13 cellular contexts compared by ENCODE assay signal in the genomic region with DNA sequence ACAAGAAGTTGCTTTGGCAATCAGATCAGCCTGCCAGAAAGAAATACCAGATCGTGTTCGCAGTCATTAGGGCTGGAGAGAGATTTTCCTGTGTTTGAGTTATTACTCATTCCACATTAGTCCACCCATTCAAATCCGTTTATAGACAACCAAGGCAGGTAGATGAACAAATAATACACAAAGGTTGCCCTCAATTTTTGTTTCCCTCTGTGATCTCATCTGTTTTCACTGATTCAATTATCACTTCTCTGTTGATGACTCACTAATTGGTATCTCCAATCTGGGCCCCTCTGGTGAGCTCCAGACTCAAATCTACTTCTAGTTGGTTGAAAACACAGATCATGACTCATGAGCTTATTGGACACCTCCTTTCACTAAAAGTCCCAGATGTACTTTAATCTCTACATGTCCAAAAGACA. TPM values are rescaled to one million over a fixed set of nuclear protein-coding genes. Genes with fewer than 3 reads are reported as not detected.
DNase-seq lines count a peak whose midpoint lies in the region; ATAC-seq, FAIRE-seq and TF ChIP-seq lines count a peak whose summit lies in the region.
"Had no signal": no experiment of that assay in that cellular context is flagged by ENCODE, and none has a peak within 500 bp of the region (broad histone marks: within the 10 kb centered on the region; RNA-seq: fewer than 3 reads in every experiment).

No MANE protein-coding gene starts in this region.

- TF ChIP-seq CTCF in Panc1 (IDR thresholded peaks at IDR 0.05) (no peak), fibroblast of pulmonary artery (IDR thresholded peaks at IDR 0.05; ENCODE audit: low read length, missing control alignments) (no peak), kidney (IDR thresholded peaks at IDR 0.05; ENCODE audit: borderline replicate concordance, extremely low read depth, insufficient read depth) (no peak), Peyer's patch (IDR thresholded peaks at IDR 0.05) (no peak)

- TF ChIP-seq POLR2A in Peyer's patch (IDR thresholded peaks at IDR 0.05), result no peak

- H3K27me3 Mint-ChIP-seq in CD4-positive, alpha-beta memory T cell, result no peaks in the 10 kb centered on the region
- H3K27me3 Mint-ChIP-seq: stimulated activated naive B cell treated with anti-CD40 and anti-IgM and Interleukin-4, amounts not matched to agents 10 μg/mL and 1 μg/mL and 100 μg/mL, for 72 hours had no signal

- ATAC-seq in Panc1, result peak; percentile 53; the same call in 1 of the 2 replicates
- ATAC-seq: stimulated activated naive B cell treated with anti-CD40 and anti-IgM and Interleukin-4, amounts not matched to agents 10 μg/mL and 1 μg/mL and 100 μg/mL, for 72 hours had no signal

- POLR2A ChIA-PET in Panc1 (lab: Charles Lee), result no interaction called here
- POLR2A ChIA-PET in CD4-positive, alpha-beta memory T cell (lab: Charles Lee; ENCODE audit: partially characterized antibody), result no interaction called here

- no peaks in the 10 kb centered on the region for H3K27me3 ChIP-seq in Panc1 (ENCODE audit: control insufficient read depth, insufficient read depth, low read length)
- no peaks in the 10 kb centered on the region for H3K27me3 ChIP-seq in CD4-positive, alpha-beta memory T cell (ENCODE audit: insufficient read depth, low read length)
- no peaks in the 10 kb centered on the region for H3K27me3 ChIP-seq in Peyer's patch

- in situ Hi-C loops in Panc1 (cut with HindIII; ENCODE audit: low pct_unique_long_range_greater_than_20kb, low sequenced_read_pairs), result no loop called here

- H3K4me3 ChIP-seq in Panc1 (ENCODE audit: low read depth in 2 of 2, low read length in 2 of 2), result no peak overlapping the region
- H3K4me3 ChIP-seq in fibroblast of pulmonary artery (replicated peaks; ENCODE audit: low read depth, low read length), result no peak overlapping the region
- no peak overlapping the region for H3K4me3 ChIP-seq in kidney (ENCODE audit: low read length in 2 of 2)
- H3K4me3 ChIP-seq in CD4-positive, alpha-beta memory T cell (ENCODE audit: low read length in 2 of 2), result no peak overlapping the region
- no peak overlapping the region for H3K4me3 ChIP-seq in Peyer's patch
- H3K4me3 ChIP-seq: HAP-1, lung had no signal

- H3K27ac ChIP-seq in Panc1 (ENCODE audit: low read length) (no peak overlapping the region), kidney (ENCODE audit: low read depth in 2 of 2, low read length in 2 of 2) (no peak overlapping the region), caudate nucleus (ENCODE audit: low read depth, low read length) (no peak overlapping the region), Peyer's patch (no peak overlapping the region)
- no peak overlapping the region for H3K27ac ChIP-seq in CD4-positive, alpha-beta memory T cell (ENCODE audit: low read depth, low read length)

- H3K9me3 ChIP-seq in Panc1 (ENCODE audit: control insufficient read depth, insufficient read depth, low read depth, low read length) (no peaks in the 10 kb centered on the region), kidney (ENCODE audit: control insufficient read depth in 1 of 2, low read length in 2 of 2) (no peaks in the 10 kb centered on the region), Peyer's patch (no peaks in the 10 kb centered on the region)
- H3K9me3 ChIP-seq in CD4-positive, alpha-beta memory T cell (ENCODE audit: control insufficient read depth in 1 of 2, low read length in 2 of 2), result no peaks in the 10 kb centered on the region

- no TSS peak for BruUV-seq in Panc1 (replicated peaks; lab: Mats Ljungman, UMichigan)

- H3K9ac ChIP-seq in kidney (ENCODE audit: low read length in 2 of 2), result no peak overlapping the region

- peaks cover 14 to 36% (median 17%) of the 10 kb centered on the region in 4 donors for H3K4me1 Mint-ChIP-seq in CD4-positive, alpha-beta memory T cell

- H3K4me1 ChIP-seq in Panc1 (ENCODE audit: control insufficient read depth, insufficient read depth, low read length) (peaks cover 9% of the 10 kb centered on the region), kidney (ENCODE audit: control insufficient read depth in 1 of 2, insufficient read depth in 1 of 2, low read depth in 1 of 2, low read length in 2 of 2) (no peaks in the 10 kb centered on the region), Peyer's patch (no peaks in the 10 kb centered on the region)
- H3K4me1 ChIP-seq in CD4-positive, alpha-beta memory T cell (ENCODE audit: insufficient read depth, low read length), result peaks cover 5% of the 10 kb centered on the region

- H3K36me3 ChIP-seq in Panc1 (ENCODE audit: control insufficient read depth, insufficient read depth, low read length) (no peaks in the 10 kb centered on the region), kidney (ENCODE audit: control insufficient read depth in 1 of 2, insufficient read depth in 2 of 2, low read length in 2 of 2) (no peaks in the 10 kb centered on the region), Peyer's patch (no peaks in the 10 kb centered on the region)
- H3K36me3 ChIP-seq in CD4-positive, alpha-beta memory T cell (ENCODE audit: insufficient read depth, low read length), result no peaks in the 10 kb centered on the region
- H3K36me3 ChIP-seq: HAP-1 had no signal

- H3K36me3 Mint-ChIP-seq in CD4-positive, alpha-beta memory T cell, result peaks cover 0 to 5% of the 10 kb centered on the region in 2 donors

- no peak for FAIRE-seq in kidney (lab: Jason Lieb, UNC)

- intact Hi-C loops in Panc1 (cut with micrococcal nuclease; ENCODE audit: unreplicated experiment), result no loop called here
- intact Hi-C loops in kidney (cut with DNase I), result no loop called here
- intact Hi-C loops in CD4-positive, alpha-beta memory T cell (cut with micrococcal nuclease), result no loop called here

- H3K9me3 Mint-ChIP-seq in CD4-positive, alpha-beta memory T cell, result peaks cover 0 to 2% (median 0%) of the 10 kb centered on the region in 8 donors

- H3K4me3 Mint-ChIP-seq in CD4-positive, alpha-beta memory T cell, result no peak overlapping the region
- H3K4me3 Mint-ChIP-seq: stimulated activated naive B cell treated with anti-CD40 and anti-IgM and Interleukin-4, amounts not matched to agents 10 μg/mL and 1 μg/mL and 100 μg/mL, for 72 hours had no signal

- CTCF ChIA-PET in Panc1 (lab: Charles Lee), result no interaction called here
- CTCF ChIA-PET in CD4-positive, alpha-beta memory T cell (lab: Charles Lee; ENCODE audit: partially characterized antibody), result no interaction called here

- peak; percentile 16 for DNase-seq in AG08395 (ENCODE audit: low spot score)
- DNase-seq in GM04503 (ENCODE audit: low read depth), result peak; percentile 10
- peak; percentile 20 for DNase-seq in Panc1 (ENCODE audit: low read depth, low spot score)
- peak; percentile 37 for DNase-seq in fibroblast of pulmonary artery (ENCODE audit: low read depth)
- no peak for DNase-seq in kidney
- no peak for DNase-seq in caudate nucleus (lab: John Stamatoyannopoulos, UW)
- DNase-seq in CD4-positive, alpha-beta memory T cell, result no peak
- no peak for DNase-seq in Peyer's patch
- DNase-seq: activated effector memory CD4-positive, alpha-beta T cell treated with anti-CD3 and anti-CD28 coated beads, Interleukin-2, amount 50 U/mL, for 16 hours; DMS79 treated with DMSO at 0.1 percent for 48 hours; stimulated activated naive B cell treated with anti-CD40 and anti-IgM and Interleukin-4, amounts not matched to agents 10 μg/mL and 1 μg/mL and 100 μg/mL, for 72 hours had no signal

- no peak overlapping the region for H3K27ac Mint-ChIP-seq in CD4-positive, alpha-beta memory T cell

RNA-seq across cellular contexts. Expression of a gene that starts 54.5 kb away (rescaled TPM):
- total RNA-seq in Panc1 (2021; ENCODE audit: unreplicated experiment) (28.9 TPM), kidney (30.0 TPM), Peyer's patch (10 to 100 TPM in 2 of 4 donors, 1 to 10 TPM in 2; 6.2 to 23.2 (median 10.3) TPM)
- 7.2 TPM for polyA plus RNA-seq in Panc1 (2012; ENCODE audit: insufficient read length)
- 11.8 TPM for polyA plus RNA-seq in kidney (ENCODE audit: insufficient read depth, low read depth, low replicate concordance)
- total RNA-seq in CD4-positive, alpha-beta memory T cell, result 10 to 100 TPM; 20.3 to 22.3 TPM
- 1 to 10 TPM; 5.6 to 7.3 TPM for polyA plus RNA-seq in CD4-positive, alpha-beta memory T cell

Comparison
In these comparisons a context has a peak if more than half of its experiments do, and no peak if none do; other contexts are left out.
1. DNase-seq: peak in AG08395 (single experiment), GM04503 (single experiment), Panc1 (single experiment) and fibroblast of pulmonary artery (single experiment); none in kidney (single experiment), caudate nucleus (0 of 61), CD4-positive, alpha-beta memory T cell (0 of 5) and Peyer's patch (0 of 3).